Comparison of ENCODE assay signal across 22 cellular contexts in genomic region chrX:24380273-24381036, GRCh38. TPM values are rescaled to one million over a fixed set of nuclear protein-coding genes. Genes with fewer than 3 reads are reported as not detected.
A peak's percentile ranks its signal among the peaks of the same experiment; 100 is the strongest.
DNase-seq lines count a peak whose midpoint lies in the region; ATAC-seq and TF ChIP-seq lines count a peak whose summit lies in the region.
"Had no signal": no experiment of that assay in that cellular context is flagged by ENCODE, and none has a peak within 500 bp of the region (broad histone marks: within the 10 kb centered on the region; RNA-seq: fewer than 3 reads in every experiment).

No MANE protein-coding gene starts in this region.

- POLR2A ChIA-PET in A673 (lab: Charles Lee; ENCODE audit: low non-redundant PET), result no interaction called here

- intact Hi-C loops in Right ventricle myocardium superior (cut with DNase I) (no loop called here), cardiac septum (cut with DNase I) (no loop called here), A673 (cut with micrococcal nuclease; ENCODE audit: unreplicated experiment) (no loop called here)

- no peaks in the 10 kb centered on the region for H3K9me3 ChIP-seq in stomach smooth muscle (ENCODE audit: control insufficient read depth in 2 of 2, low read length in 2 of 2)
- H3K9me3 ChIP-seq in A673 (ENCODE audit: low read depth, low read length, poor library complexity, severe bottlenecking), result no peaks in the 10 kb centered on the region

- H3K27me3 ChIP-seq in stomach smooth muscle (ENCODE audit: control insufficient read depth in 1 of 2, insufficient read depth in 2 of 2, low read length in 2 of 2), result peaks cover 0 to 2% of the 10 kb centered on the region in 2 donors
- peaks cover 41% of the 10 kb centered on the region for H3K27me3 ChIP-seq in A673 (replicated peaks; ENCODE audit: insufficient read depth, low read depth, low read length, poor library complexity)

- TF ChIP-seq CTCF in fibroblast of the aortic adventitia (IDR thresholded peaks at IDR 0.05; ENCODE audit: insufficient read depth, low read length), result no peak
- no peak for TF ChIP-seq CTCF in A673 (conservative IDR thresholded peaks at IDR 0.05; ENCODE audit: low read depth, low read length)

- peak overlapping the region; percentile 42 for H3K27ac ChIP-seq in stomach smooth muscle (ENCODE audit: low read length)
- no peak overlapping the region for H3K27ac ChIP-seq in A673 (ENCODE audit: low read depth, low read length, poor library complexity, severe bottlenecking)

- no TSS peak for BruUV-seq in A673 (replicated peaks; lab: Mats Ljungman, UMichigan)

- H3K4me1 ChIP-seq in stomach smooth muscle (ENCODE audit: control insufficient read depth, insufficient read depth, low read length) (peaks cover 2% of the 10 kb centered on the region), A673 (ENCODE audit: insufficient read depth, low read length, poor library complexity, severe bottlenecking) (no peaks in the 10 kb centered on the region)

- H3K36me3 ChIP-seq in stomach smooth muscle (ENCODE audit: control insufficient read depth in 2 of 2, insufficient read depth in 2 of 2, low read length in 2 of 2) (no peaks in the 10 kb centered on the region), A673 (ENCODE audit: insufficient read depth, low read length, poor library complexity, severe bottlenecking) (no peaks in the 10 kb centered on the region)

- CTCF ChIA-PET in A673 (lab: Charles Lee), result no interaction called here

- H3K9ac ChIP-seq in stomach smooth muscle (ENCODE audit: low read length in 2 of 2), result no peak overlapping the region

- DNase-seq in Right ventricle myocardium superior (no peak), cardiac septum (ENCODE audit: low spot score) (no peak), NCI-H1092 (lab: John Stamatoyannopoulos, UW) (peak; percentile 41), fibroblast of the aortic adventitia (ENCODE audit: low read depth) (peak; percentile 26), NOMO-1 treated with dmso at 0.1 percent for 144 hours (lab: John Stamatoyannopoulos, UW; ENCODE audit: unreplicated experiment) (no peak), A673 (ENCODE audit: low spot score) (no peak)
- no peak for DNase-seq in stimulated activated CD4-positive, alpha-beta T cell treated with anti-CD3 and anti-CD28 coated beads, Interleukin-2, amount 100 ng/mL, for 48 hours
- DNase-seq: Calu3; CD4-positive, alpha-beta memory T cell; EL; HCEC 1CT; Kasumi-1; NCI-H1436 treated with DMSO at 0.1 percent for 48 hours; NCI-H2081 treated with DMSO at 0.1 percent for 48 hours; NCI-H226; NCI-H524 treated with DMSO at 0.1 percent for 48 hours; NK-92 treated with Interleukin-12 subunit alpha and Interleukin-12 subunit beta, amount 100 ng/mL, for 24 hours; OCI-M1; T-helper 17 cell had no signal

- H3K4me3 ChIP-seq in fibroblast of the aortic adventitia (ENCODE audit: low read depth, low read length), result no peak overlapping the region
- H3K4me3 ChIP-seq in stomach smooth muscle (ENCODE audit: low read length in 2 of 2), result no peak overlapping the region
- no peak overlapping the region for H3K4me3 ChIP-seq in A673 (ENCODE audit: low read depth, low read length, poor library complexity, severe bottlenecking)

- peak; percentile 76 for ATAC-seq in Right ventricle myocardium superior (ENCODE audit: poor library complexity)
- ATAC-seq: T-helper 17 cell had no signal

RNA-seq across cellular contexts. Expression of gene SUPT20HL1, which starts 20.0 kb away (rescaled TPM):
- total RNA-seq in Right ventricle myocardium superior (not detected), cardiac septum (not detected), fibroblast of the aortic adventitia (ENCODE audit: low replicate concordance) (not detected in 2 replicates), A673 (2021) (not detected in 2 replicates)
- total RNA-seq: Calu3; CD4-positive, alpha-beta memory T cell; HT1080; RPMI7951; T-helper 17 cell had no signal

Comparison
In these comparisons a context has a peak if more than half of its experiments do, and no peak if none do; other contexts are left out.
1. DNase-seq: peak in NCI-H1092 (single experiment) and fibroblast of the aortic adventitia (single experiment); none in Right ventricle myocardium superior (single experiment), cardiac septum (single experiment), NOMO-1 treated with dmso at 0.1 percent for 144 hours (single experiment), A673 (single experiment) and stimulated activated CD4-positive, alpha-beta T cell treated with anti-CD3 and anti-CD28 coated beads, Interleukin-2, amount 100 ng/mL, for 48 hours (0 of 2).